ENCODE assay signal across 19 cellular contexts in the genomic region with DNA sequence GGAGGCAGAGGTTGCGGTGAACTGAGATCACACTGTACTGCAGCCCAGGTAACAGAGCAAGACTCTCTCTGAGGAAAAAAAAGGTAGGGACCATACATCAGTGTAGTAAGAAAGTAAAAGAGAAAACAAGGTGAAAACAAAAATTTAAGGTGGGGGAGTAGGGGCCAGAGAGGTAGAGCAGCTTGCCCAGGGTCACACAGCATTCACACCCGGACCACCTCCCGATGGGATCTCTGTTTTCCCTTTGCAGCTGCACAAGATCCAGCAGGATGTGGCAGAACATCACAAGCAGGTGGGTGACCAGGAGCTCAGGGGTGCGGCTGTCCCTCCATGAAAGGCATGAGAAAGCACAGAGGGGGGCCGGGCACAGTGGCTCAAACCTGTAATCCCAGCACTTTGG.
"Had no signal": no experiment of that assay in that cellular context is flagged by ENCODE, and none has a peak within 500 bp of the region (broad histone marks: within the 10 kb centered on the region; RNA-seq: fewer than 3 reads in every experiment).

No MANE protein-coding gene starts in this region.

- DNase-seq: activated CD4-positive, alpha-beta T cell treated with anti-CD3 and anti-CD28 coated beads for 36 hours; activated CD4-positive, alpha-beta T cell treated with anti-CD3 and anti-CD28 coated beads, Interleukin-2, amount 50 U/mL, for 48 hours; activated gamma-delta T cell treated with Interleukin-2 at 50 U/mL for 16 hours; activated T-cell treated with anti-CD3 and anti-CD28 coated beads for 4 hours; adrenal gland; effector CD8-positive, alpha-beta T cell; mucosa of descending colon; naive B cell; posterior cingulate gyrus; stimulated activated naive CD8-positive, alpha-beta T cell treated with anti-CD3 and anti-CD28 coated beads, Interleukin-15, Interleukin-2, amounts not matched to agents 100 U/mL and 50 U/mL, for 24 hours; tibial artery had no signal

- H3K9me3 ChIP-seq: adrenal gland, esophagus muscularis mucosa, gastroesophageal sphincter, mucosa of descending colon, tibial artery had no signal

- H3K36me3 Mint-ChIP-seq: activated naive CD4-positive, alpha-beta T cell treated with anti-CD3 and anti-CD28 coated beads, Interleukin-2, amount 50 U/mL, for 72 hours; memory B cell; naive B cell; WTC11 had no signal

- H3K27me3 ChIP-seq: adrenal gland, esophagus muscularis mucosa, gastroesophageal sphincter, tibial artery had no signal

- H3K9me3 Mint-ChIP-seq: activated naive CD4-positive, alpha-beta T cell treated with anti-CD3 and anti-CD28 coated beads, Interleukin-2, amount 50 U/mL, for 72 hours; activated T-helper 1 cell treated with anti-CD3 and anti-CD28 coated beads, Interleukin-12 subunit alpha, Interleukin-12 subunit beta, Interleukin-2, Interleukin-4 antibody, amounts not matched to agents 30 ng/mL and 10 ng/mL and 1 ng/mL, durations not matched to agents 14 hours and 24 hours and 36 hours; memory B cell; naive B cell; T-helper 2 cell treated with Interferon-gamma antibody and Interleukin-4, amounts not matched to agents 5 μg/mL and 100 μg/mL, for 36 hours; WTC11 had no signal

- ATAC-seq: activated CD4-positive, alpha-beta T cell treated with anti-CD3 and anti-CD28 coated beads for 36 hours; activated naive CD4-positive, alpha-beta T cell treated with anti-CD3 and anti-CD28 coated beads, Interleukin-2, amount 50 U/mL, for 72 hours; mucosa of descending colon; stimulated activated naive CD8-positive, alpha-beta T cell treated with anti-CD3 and anti-CD28 coated beads, Interleukin-15, Interleukin-2, amounts not matched to agents 100 U/mL and 50 U/mL, for 24 hours; WTC11 had no signal

- H3K36me3 ChIP-seq: adrenal gland, esophagus muscularis mucosa, gastroesophageal sphincter, tibial artery had no signal

- H3K27ac Mint-ChIP-seq: activated CD4-positive, alpha-beta T cell treated with anti-CD3 and anti-CD28 coated beads for 36 hours; activated naive CD4-positive, alpha-beta T cell treated with anti-CD3 and anti-CD28 coated beads, Interleukin-2, amount 50 U/mL, for 72 hours; activated T-helper 1 cell treated with anti-CD3 and anti-CD28 coated beads, Interleukin-12 subunit alpha, Interleukin-12 subunit beta, Interleukin-2, Interleukin-4 antibody, amounts not matched to agents 30 ng/mL and 10 ng/mL and 1 ng/mL, durations not matched to agents 14 hours and 24 hours and 36 hours; memory B cell; T-helper 2 cell treated with Interferon-gamma antibody and Interleukin-4, amounts not matched to agents 5 μg/mL and 100 μg/mL, for 36 hours; WTC11 had no signal

- H3K4me3 Mint-ChIP-seq: activated CD4-positive, alpha-beta T cell treated with anti-CD3 and anti-CD28 coated beads for 36 hours; activated T-helper 1 cell treated with anti-CD3 and anti-CD28 coated beads, Interleukin-12 subunit alpha, Interleukin-12 subunit beta, Interleukin-2, Interleukin-4 antibody, amounts not matched to agents 30 ng/mL and 10 ng/mL and 1 ng/mL, durations not matched to agents 14 hours and 24 hours and 36 hours; T-helper 2 cell treated with Interferon-gamma antibody and Interleukin-4, amounts not matched to agents 5 μg/mL and 100 μg/mL, for 36 hours; WTC11 had no signal

- H3K4me3 ChIP-seq: adrenal gland, mucosa of descending colon, skin epidermis had no signal
